Comparison of ENCODE assay signal across 8 cellular contexts in genomic region chr4:46648088-46648744, GRCh38.
DNase-seq lines count a peak whose midpoint lies in the region; ATAC-seq lines count a peak whose summit lies in the region.

No MANE protein-coding gene starts in this region.

- peak; percentile 91 for ATAC-seq in GM18907 (IDR thresholded peaks at IDR 0.05; ENCODE audit: unreplicated experiment)
- ATAC-seq in HG03064 (IDR thresholded peaks at IDR 0.05; ENCODE audit: low read depth, unreplicated experiment): peak; percentile 80
- peak; percentile 59 for ATAC-seq in esophagus mucosa
- ATAC-seq in sciatic nerve: no peak

- DNase-seq in CMK (ENCODE audit: low read depth): peak; percentile 17
- DNase-seq in NCI-H774 (lab: John Stamatoyannopoulos, UW): peak; percentile 6
- DNase-seq in Ammon's horn (ENCODE audit: low spot score): no peak
- DNase-seq in CD1c-positive myeloid dendritic cell (ENCODE audit: extremely low spot score): no peak
- no peak for DNase-seq in sciatic nerve (ENCODE audit: low spot score)

- intact Hi-C loops in sciatic nerve (cut with DNase I): no loop called here

Comparison
In these comparisons a context has a peak if more than half of its experiments do, and no peak if none do; other contexts are left out.
1. DNase-seq: peak in CMK (single experiment) and NCI-H774 (single experiment); none in Ammon's horn (single experiment), CD1c-positive myeloid dendritic cell (single experiment) and sciatic nerve (single experiment).